20 cellular contexts compared by ENCODE assay signal in genomic region chr15:67916565-67916964, GRCh38.
DNase-seq lines count a peak whose midpoint lies in the region; ATAC-seq, FAIRE-seq and TF ChIP-seq lines count a peak whose summit lies in the region.
"Had no signal": no experiment of that assay in that cellular context is flagged by ENCODE, and none has a peak within 500 bp of the region (broad histone marks: within the 10 kb centered on the region; RNA-seq: fewer than 3 reads in every experiment).

No MANE protein-coding gene starts in this region.

- peaks cover 56% of the 10 kb centered on the region for H3K4me1 Mint-ChIP-seq in progenitor cell of endocrine pancreas (ENCODE audit: low read depth)
- H3K4me1 Mint-ChIP-seq: memory B cell had no signal

- H3K4me3 Mint-ChIP-seq in progenitor cell of endocrine pancreas (ENCODE audit: low read depth) = no peak overlapping the region
- H3K4me3 Mint-ChIP-seq: CD14-positive monocyte, IgD-negative memory B cell, memory B cell had no signal

- H4K20me1 ChIP-seq in hepatocyte (ENCODE audit: insufficient read depth, poor library complexity, severe bottlenecking) = no peaks in the 10 kb centered on the region
- H4K20me1 ChIP-seq in GM23248 (ENCODE audit: insufficient read depth) = no peaks in the 10 kb centered on the region

- TF ChIP-seq POLR2A in heart left ventricle (IDR thresholded peaks at IDR 0.05) (no peak), upper lobe of left lung (IDR thresholded peaks at IDR 0.05) (no peak)

- H3K27me3 ChIP-seq in heart left ventricle (no peaks in the 10 kb centered on the region), hepatocyte (no peaks in the 10 kb centered on the region), upper lobe of left lung (no peaks in the 10 kb centered on the region), GM23248 (replicated peaks; ENCODE audit: insufficient read depth) (no peaks in the 10 kb centered on the region)
- H3K27me3 ChIP-seq: foreskin keratinocyte, neutrophil had no signal

- H2AFZ ChIP-seq in hepatocyte (no peak overlapping the region), GM23248 (no peak overlapping the region)

- H3K9me2 ChIP-seq in hepatocyte (replicated peaks; ENCODE audit: insufficient read depth) = no peaks in the 10 kb centered on the region
- no peaks in the 10 kb centered on the region for H3K9me2 ChIP-seq in GM23248 (ENCODE audit: insufficient read depth)

- intact Hi-C loops in heart left ventricle (cut with DNase I) (no loop called here), Right ventricle myocardium superior (cut with DNase I) (no loop called here)

- H3K9ac ChIP-seq in GM23248 = no peak overlapping the region

- no peaks in the 10 kb centered on the region for H3K27me3 Mint-ChIP-seq in progenitor cell of endocrine pancreas
- H3K27me3 Mint-ChIP-seq: IgD-negative memory B cell, memory B cell had no signal

- no peak for ATAC-seq in heart left ventricle
- ATAC-seq in Right ventricle myocardium superior (ENCODE audit: poor library complexity) = no peak
- ATAC-seq in upper lobe of left lung (ENCODE audit: low FRiP score in 2 of 2) = no peak
- no peak for ATAC-seq in HG03469 (IDR thresholded peaks at IDR 0.05; ENCODE audit: unreplicated experiment)
- ATAC-seq: foreskin keratinocyte, SK-N-SH treated with all-trans-retinoic acid at 6 μM for 48 hours had no signal

- H3K4me1 ChIP-seq in heart left ventricle (peaks cover 0 to 46% (median 29%) of the 10 kb centered on the region in 12 donors), hepatocyte (ENCODE audit: insufficient read depth) (peaks cover 47% of the 10 kb centered on the region), upper lobe of left lung (peaks cover 0 to 17% (median 16%) of the 10 kb centered on the region in 4 donors), GM23248 (ENCODE audit: insufficient read depth) (no peaks in the 10 kb centered on the region)
- H3K4me1 ChIP-seq: foreskin keratinocyte had no signal

- H3K4me3 ChIP-seq in heart left ventricle (no peak overlapping the region), hepatocyte (no peak overlapping the region), upper lobe of left lung (no peak overlapping the region), GM23248 (no peak overlapping the region)

- peak overlapping the region; percentile 64 for H3K27ac Mint-ChIP-seq in progenitor cell of endocrine pancreas
- H3K27ac Mint-ChIP-seq: CD14-positive monocyte, IgD-negative memory B cell, memory B cell had no signal

- no peak for TF ChIP-seq EP300 in upper lobe of left lung (IDR thresholded peaks at IDR 0.05)

- DNase-seq in heart left ventricle (no peak), Right ventricle myocardium superior (no peak), hepatocyte (ENCODE audit: low spot score) (no peak), progenitor cell of endocrine pancreas (ENCODE audit: low spot score, unreplicated experiment) (no peak), upper lobe of left lung (no peak), frontal cortex (ENCODE audit: low spot score in 2 of 2) (no peak), GM23248 (no peak)
- DNase-seq: activated CD4-positive, alpha-beta T cell treated with anti-CD3 and anti-CD28 coated beads for 4 hours; activated effector memory CD4-positive, alpha-beta T cell treated with anti-CD3 and anti-CD28 coated beads, Interleukin-2, amount 50 U/mL, for 16 hours; foreskin keratinocyte; NCI-H1048; NCI-H748 treated with DMSO at 0.1 percent for 48 hours; stimulated activated CD4-positive, alpha-beta T cell treated with anti-CD3 and anti-CD28 coated beads, Interleukin-2, amount 100 ng/mL, for 48 hours had no signal

- H3K27ac ChIP-seq in heart left ventricle (peak overlapping the region in 11 of 12 donors; percentile 57 to 90 (median 84)), hepatocyte (peak overlapping the region; percentile 94), upper lobe of left lung (peak overlapping the region in 3 of 4 donors; percentile 3 to 83 (median 74)), GM23248 (no peak overlapping the region)
- H3K27ac ChIP-seq: foreskin keratinocyte, neutrophil had no signal

- H3K36me3 ChIP-seq in heart left ventricle (no peaks in the 10 kb centered on the region), hepatocyte (replicated peaks; ENCODE audit: insufficient read depth, low read depth) (no peaks in the 10 kb centered on the region), upper lobe of left lung (no peaks in the 10 kb centered on the region), GM23248 (ENCODE audit: low read depth) (no peaks in the 10 kb centered on the region)
- H3K36me3 ChIP-seq: neutrophil had no signal

- peaks cover 3% of the 10 kb centered on the region for H3K9me3 Mint-ChIP-seq in progenitor cell of endocrine pancreas (ENCODE audit: low read depth)

- 44 to 50% (median 46%) methylated on average over 2 of the region's 2 CpGs for WGBS in heart left ventricle, 4 donors
- 42% methylated on average over 2 of the region's 2 CpGs for WGBS in hepatocyte (ENCODE audit: low lambda C conversion rate, missing lambda C conversion rate)
- 50 to 53% methylated on average over 2 of the region's 2 CpGs for WGBS in upper lobe of left lung, 2 donors
- WGBS in GM23248 (ENCODE audit: low coverage in 1 of 2, low lambda C conversion rate in 2 of 2, missing lambda C conversion rate in 2 of 2), 2 experiments = 43 to 47% methylated on average over 2 of the region's 2 CpGs

- peak overlapping the region; percentile 18 for H3K4me2 ChIP-seq in hepatocyte
- H3K4me2 ChIP-seq in GM23248 (ENCODE audit: unreplicated experiment) = no peak overlapping the region

- no peak for TF ChIP-seq CTCF in heart left ventricle (IDR thresholded peaks at IDR 0.05)
- no peak for TF ChIP-seq CTCF in hepatocyte (IDR thresholded peaks at IDR 0.05; ENCODE audit: poor library complexity)
- no peak for TF ChIP-seq CTCF in progenitor cell of endocrine pancreas (IDR thresholded peaks at IDR 0.05; ENCODE audit: unreplicated experiment)
- no peak for TF ChIP-seq CTCF in upper lobe of left lung (IDR thresholded peaks at IDR 0.05)

- in situ Hi-C loops in GM23248 (cut with MboI) = no loop called here

- peaks cover 0 to 12% (median 0%) of the 10 kb centered on the region in 12 donors for H3K9me3 ChIP-seq in heart left ventricle
- H3K9me3 ChIP-seq in hepatocyte (ENCODE audit: low read depth) = no peaks in the 10 kb centered on the region
- H3K9me3 ChIP-seq in upper lobe of left lung = peaks cover 0 to 6% (median 0%) of the 10 kb centered on the region in 4 donors
- no peaks in the 10 kb centered on the region for H3K9me3 ChIP-seq in GM23248 (ENCODE audit: low read depth)

- FAIRE-seq in frontal cortex (lab: Jason Lieb, UNC) = no peak
- FAIRE-seq: A204.1 had no signal

- H3K79me2 ChIP-seq in hepatocyte = no peaks in the 10 kb centered on the region
- H3K79me2 ChIP-seq in GM23248 (ENCODE audit: insufficient read depth) = no peaks in the 10 kb centered on the region

- no peaks in the 10 kb centered on the region for H3F3A ChIP-seq in GM23248 (ENCODE audit: insufficient read depth)

- H3K36me3 Mint-ChIP-seq in progenitor cell of endocrine pancreas (ENCODE audit: insufficient read depth) = peaks cover under 1% of the 10 kb centered on the region
- H3K36me3 Mint-ChIP-seq: IgD-negative memory B cell had no signal
